34 cellular contexts compared by ENCODE assay signal in genomic region chr15:94777037-94777436, GRCh38.
"Had no signal": no experiment of that assay in that cellular context is flagged by ENCODE, and none has a peak within 500 bp of the region (broad histone marks: within the 10 kb centered on the region; RNA-seq: fewer than 3 reads in every experiment).

No MANE protein-coding gene starts in this region.

- H3K9me3 ChIP-seq: ascending aorta had no signal

- DNase-seq: activated B cell treated with CpG ODN at 0.5 μM for 24 hours; activated CD4-positive, alpha-beta memory T cell treated with anti-CD3 and anti-CD28 coated beads for 36 hours; activated CD4-positive, alpha-beta T cell treated with anti-CD3 and anti-CD28 coated beads for 48 hours; activated CD4-positive, alpha-beta T cell treated with anti-CD3 and anti-CD28 coated beads, Interleukin-2, amount 50 U/mL, for 1 hour; activated CD4-positive, alpha-beta T cell treated with anti-CD3 and anti-CD28 coated beads, Interleukin-2, amount 50 U/mL, for 4 hours; activated CD4-positive, CD25-positive, alpha-beta regulatory T cell treated with anti-CD3 and anti-CD28 coated beads, Interleukin-2, amount 50 U/mL, for 72 hours; activated CD8-positive, alpha-beta memory T cell treated with anti-CD3 and anti-CD28 coated beads, Interleukin-2, amount 50 U/mL, for 4 hours; activated CD8-positive, alpha-beta T cell treated with anti-CD3 and anti-CD28 coated beads for 36 hours; activated effector memory CD4-positive, alpha-beta T cell treated with Interleukin-2 at 50 U/mL for 16 hours; activated gamma-delta T cell; activated naive CD4-positive, alpha-beta T cell treated with anti-CD3 and anti-CD28 coated beads, Interleukin-2, amount 10 ng/mL, durations not matched to agents 7 days and 5 days; activated naive CD4-positive, alpha-beta T cell treated with Interleukin-2 at 50 U/mL for 16 hours; activated naive CD8-positive, alpha-beta T cell treated with anti-CD3 and anti-CD28 coated beads, Interleukin-2, amount 10 ng/mL, durations not matched to agents 7 days and 5 days; activated naive CD8-positive, alpha-beta T cell treated with anti-CD3 and anti-CD28 coated beads, Interleukin-2, amount 50 U/mL, for 24 hours; activated T-cell treated with anti-CD3 and anti-CD28 coated beads for 4 hours; activated T-cell treated with anti-CD3 and anti-CD28 coated beads, Interleukin-2, amount 50 U/mL, for 24 hours; activated T-cell treated with anti-CD3 and anti-CD28 coated beads, Interleukin-2, amount 50 U/mL, for 48 hours; amygdala; anterior cingulate cortex; caudate nucleus; cerebellar nuclear complex; T-helper 1 cell; T-helper 2 cell; T-helper 9 cell had no signal

- H3K27ac Mint-ChIP-seq: activated B cell treated with CpG ODN at 0.5 μM for 24 hours; activated CD4-positive, alpha-beta memory T cell treated with anti-CD3 and anti-CD28 coated beads for 36 hours; activated CD8-positive, alpha-beta T cell treated with anti-CD3 and anti-CD28 coated beads for 36 hours; activated naive CD4-positive, alpha-beta T cell treated with anti-CD3 and anti-CD28 coated beads, Interleukin-2, amount 10 ng/mL, durations not matched to agents 7 days and 5 days; activated naive CD4-positive, alpha-beta T cell treated with anti-CD3 and anti-CD28 coated beads, Interleukin-2, amount 50 U/mL, for 24 hours; activated naive CD8-positive, alpha-beta T cell; activated naive CD8-positive, alpha-beta T cell treated with anti-CD3 and anti-CD28 coated beads, Interleukin-2, amount 10 ng/mL, durations not matched to agents 7 days and 5 days; activated naive CD8-positive, alpha-beta T cell treated with anti-CD3 and anti-CD28 coated beads, Interleukin-2, amount 50 U/mL, for 24 hours; activated T-cell treated with anti-CD3 and anti-CD28 coated beads, Interleukin-2, amount 50 U/mL, for 24 hours; activated T-helper 2 cell treated with anti-CD3 and anti-CD28 coated beads, Interferon-gamma antibody, Interleukin-2, Interleukin-4, amounts not matched to agents 10 μg/mL and 5 μg/mL and 100 μg/mL, durations not matched to agents 14 hours and 24 hours and 36 hours; T-helper 1 cell treated with Interleukin-12 subunit alpha and Interleukin-12 subunit beta and Interleukin-4 antibody, amounts not matched to agents 30 μg/mL and 1 μg/mL, for 36 hours; T-helper 2 cell treated with Interferon-gamma antibody and Interleukin-4, amounts not matched to agents 5 μg/mL and 100 μg/mL, for 36 hours had no signal

- H3K4me1 Mint-ChIP-seq: activated B cell treated with CpG ODN at 0.5 μM for 24 hours; activated naive CD4-positive, alpha-beta T cell treated with anti-CD3 and anti-CD28 coated beads, Interleukin-2, amount 10 ng/mL, durations not matched to agents 7 days and 5 days; activated naive CD4-positive, alpha-beta T cell treated with anti-CD3 and anti-CD28 coated beads, Interleukin-2, amount 50 U/mL, for 24 hours; activated naive CD8-positive, alpha-beta T cell treated with anti-CD3 and anti-CD28 coated beads, Interleukin-2, amount 50 U/mL, for 24 hours; central memory CD8-positive, alpha-beta T cell had no signal

- H3K4me3 Mint-ChIP-seq: activated B cell treated with CpG ODN at 0.5 μM for 24 hours; activated CD4-positive, alpha-beta memory T cell treated with anti-CD3 and anti-CD28 coated beads for 36 hours; activated CD8-positive, alpha-beta T cell treated with anti-CD3 and anti-CD28 coated beads for 36 hours; activated naive CD4-positive, alpha-beta T cell treated with anti-CD3 and anti-CD28 coated beads, Interleukin-2, amount 10 ng/mL, durations not matched to agents 7 days and 5 days; activated naive CD4-positive, alpha-beta T cell treated with anti-CD3 and anti-CD28 coated beads, Interleukin-2, amount 50 U/mL, for 24 hours; activated naive CD8-positive, alpha-beta T cell; activated naive CD8-positive, alpha-beta T cell treated with anti-CD3 and anti-CD28 coated beads, Interleukin-2, amount 10 ng/mL, durations not matched to agents 7 days and 5 days; activated naive CD8-positive, alpha-beta T cell treated with anti-CD3 and anti-CD28 coated beads, Interleukin-2, amount 50 U/mL, for 24 hours; activated T-cell treated with anti-CD3 and anti-CD28 coated beads, Interleukin-2, amount 50 U/mL, for 24 hours; brain; central memory CD8-positive, alpha-beta T cell; T-helper 1 cell treated with Interleukin-12 subunit alpha and Interleukin-12 subunit beta and Interleukin-4 antibody, amounts not matched to agents 30 μg/mL and 1 μg/mL, for 36 hours; T-helper 2 cell treated with Interferon-gamma antibody and Interleukin-4, amounts not matched to agents 5 μg/mL and 100 μg/mL, for 36 hours had no signal

- H3K9me3 Mint-ChIP-seq: activated B cell treated with CpG ODN at 0.5 μM for 24 hours; activated CD4-positive, alpha-beta memory T cell treated with anti-CD3 and anti-CD28 coated beads for 36 hours; activated CD8-positive, alpha-beta T cell treated with anti-CD3 and anti-CD28 coated beads for 36 hours; activated naive CD4-positive, alpha-beta T cell treated with anti-CD3 and anti-CD28 coated beads, Interleukin-2, amount 10 ng/mL, durations not matched to agents 7 days and 5 days; activated naive CD8-positive, alpha-beta T cell treated with anti-CD3 and anti-CD28 coated beads, Interleukin-2, amount 10 ng/mL, durations not matched to agents 7 days and 5 days; activated T-cell treated with anti-CD3 and anti-CD28 coated beads, Interleukin-2, amount 50 U/mL, for 24 hours; activated T-helper 2 cell treated with anti-CD3 and anti-CD28 coated beads, Interferon-gamma antibody, Interleukin-2, Interleukin-4, amounts not matched to agents 10 μg/mL and 5 μg/mL and 100 μg/mL, durations not matched to agents 14 hours and 24 hours and 36 hours; central memory CD8-positive, alpha-beta T cell; T-helper 1 cell treated with Interleukin-12 subunit alpha and Interleukin-12 subunit beta and Interleukin-4 antibody, amounts not matched to agents 30 μg/mL and 1 μg/mL, for 36 hours; T-helper 2 cell treated with Interferon-gamma antibody and Interleukin-4, amounts not matched to agents 5 μg/mL and 100 μg/mL, for 36 hours had no signal

- H3K4me3 ChIP-seq: ascending aorta, cardiac muscle cell had no signal

- H3K27ac ChIP-seq: ascending aorta, cardiac muscle cell, VCaP had no signal

- H3K27me3 ChIP-seq: ascending aorta, cardiac muscle cell had no signal

- H3K36me3 Mint-ChIP-seq: activated CD4-positive, alpha-beta memory T cell treated with anti-CD3 and anti-CD28 coated beads for 36 hours; activated naive CD4-positive, alpha-beta T cell treated with anti-CD3 and anti-CD28 coated beads, Interleukin-2, amount 10 ng/mL, durations not matched to agents 7 days and 5 days; activated naive CD4-positive, alpha-beta T cell treated with anti-CD3 and anti-CD28 coated beads, Interleukin-2, amount 50 U/mL, for 24 hours; activated naive CD8-positive, alpha-beta T cell; activated naive CD8-positive, alpha-beta T cell treated with anti-CD3 and anti-CD28 coated beads, Interleukin-2, amount 10 ng/mL, durations not matched to agents 7 days and 5 days; brain had no signal

- H3K27me3 Mint-ChIP-seq: activated B cell treated with CpG ODN at 0.5 μM for 24 hours; activated CD4-positive, alpha-beta memory T cell treated with anti-CD3 and anti-CD28 coated beads for 36 hours; activated CD8-positive, alpha-beta T cell treated with anti-CD3 and anti-CD28 coated beads for 36 hours; activated naive CD4-positive, alpha-beta T cell treated with anti-CD3 and anti-CD28 coated beads, Interleukin-2, amount 10 ng/mL, durations not matched to agents 7 days and 5 days; activated naive CD8-positive, alpha-beta T cell treated with anti-CD3 and anti-CD28 coated beads, Interleukin-2, amount 10 ng/mL, durations not matched to agents 7 days and 5 days; activated naive CD8-positive, alpha-beta T cell treated with anti-CD3 and anti-CD28 coated beads, Interleukin-2, amount 50 U/mL, for 24 hours; activated T-cell treated with anti-CD3 and anti-CD28 coated beads, Interleukin-2, amount 50 U/mL, for 24 hours had no signal

- H3K36me3 ChIP-seq: ascending aorta, cardiac muscle cell had no signal
